Comparison of ENCODE assay signal across 16 cellular contexts in genomic region chr6:84522135-84522535, GRCh38.
DNase-seq lines count a peak whose midpoint lies in the region; ATAC-seq and TF ChIP-seq lines count a peak whose summit lies in the region.
"Had no signal": no experiment of that assay in that cellular context is flagged by ENCODE, and none has a peak within 500 bp of the region (broad histone marks: within the 10 kb centered on the region; RNA-seq: fewer than 3 reads in every experiment).

No MANE protein-coding gene starts in this region.

- H3K79me2 ChIP-seq in mammary epithelial cell (ENCODE audit: insufficient read depth, low read length) (no peaks in the 10 kb centered on the region), Karpas-422 (ENCODE audit: low read length) (no peaks in the 10 kb centered on the region)

- H3K4me3 ChIP-seq in AG09309 (ENCODE audit: control insufficient read depth, low read depth, low read length) (no peak overlapping the region), mammary epithelial cell (replicated peaks in 1 of 3; ENCODE audit: insufficient read depth in 1 of 3, low read depth in 2 of 3, low read length in 3 of 3) (no peak overlapping the region), left lung (no peak overlapping the region), Karpas-422 (ENCODE audit: low read length) (no peak overlapping the region)
- H3K4me3 ChIP-seq: gastrocnemius medialis, PC-9, thyroid gland had no signal

- TF ChIP-seq CTCF in AG09309 (IDR thresholded peaks at IDR 0.05; ENCODE audit: control insufficient read depth, insufficient read depth, low read depth, low read length, missing control alignments): no peak
- TF ChIP-seq CTCF in mammary epithelial cell (conservative IDR thresholded peaks at IDR 0.05 in 1 of 2, IDR thresholded peaks at IDR 0.05 in 1 of 2; ENCODE audit: extremely low read depth in 1 of 2, insufficient read depth in 1 of 2, low read depth in 1 of 2, low read length in 2 of 2): no peak
- TF ChIP-seq CTCF in left lung (IDR thresholded peaks at IDR 0.05): no peak
- TF ChIP-seq CTCF in type B pancreatic cell (conservative IDR thresholded peaks at IDR 0.05): no peak

- H3K27me3 Mint-ChIP-seq in type B pancreatic cell: peaks cover 46% of the 10 kb centered on the region
- H3K27me3 Mint-ChIP-seq: activated CD4-positive, alpha-beta T cell treated with anti-CD3 and anti-CD28 coated beads, Interleukin-2, amount 10 ng/mL, durations not matched to agents 7 days and 5 days; activated naive CD8-positive, alpha-beta T cell treated with anti-CD3 and anti-CD28 coated beads for 36 hours had no signal

- in situ Hi-C loops in mammary epithelial cell (cut with MboI; ENCODE audit: low sequenced_read_pairs in 2 of 2): no loop called here

- no peak overlapping the region for H3K27ac ChIP-seq in mammary epithelial cell (ENCODE audit: insufficient read depth, low read depth, low read length)
- H3K27ac ChIP-seq in left lung: no peak overlapping the region
- H3K27ac ChIP-seq in Karpas-422 (ENCODE audit: low read length): no peak overlapping the region
- H3K27ac ChIP-seq: gastrocnemius medialis, PC-9, thyroid gland had no signal

- H3K9me2 ChIP-seq in Karpas-422 (replicated peaks; ENCODE audit: insufficient read depth, low read length): no peaks in the 10 kb centered on the region

- no peaks in the 10 kb centered on the region for H3K9me3 Mint-ChIP-seq in type B pancreatic cell
- H3K9me3 Mint-ChIP-seq: activated CD4-positive, alpha-beta T cell treated with anti-CD3 and anti-CD28 coated beads, Interleukin-2, amount 10 ng/mL, durations not matched to agents 7 days and 5 days; activated naive CD8-positive, alpha-beta T cell treated with anti-CD3 and anti-CD28 coated beads for 36 hours had no signal

- H3K4me3 Mint-ChIP-seq in type B pancreatic cell: no peak overlapping the region
- H3K4me3 Mint-ChIP-seq: activated CD4-positive, alpha-beta T cell treated with anti-CD3 and anti-CD28 coated beads, Interleukin-2, amount 10 ng/mL, durations not matched to agents 7 days and 5 days; activated naive CD8-positive, alpha-beta T cell treated with anti-CD3 and anti-CD28 coated beads for 36 hours had no signal

- DNase-seq in AG09309 (ENCODE audit: low read depth) (peak; percentile 59), HS-5 (ENCODE audit: low read depth) (peak; percentile 73), mammary epithelial cell (peak; percentile 77), left lung (no peak), germinal center (ENCODE audit: low spot score) (no peak), type B pancreatic cell (ENCODE audit: extremely low spot score, unreplicated experiment) (no peak), Karpas-422 (no peak)
- DNase-seq: activated CD4-positive, alpha-beta T cell treated with anti-CD3 and anti-CD28 coated beads, Interleukin-2, amount 10 ng/mL, durations not matched to agents 7 days and 5 days; activated naive CD8-positive, alpha-beta T cell treated with anti-CD3 and anti-CD28 coated beads for 36 hours; COR-L47; gastrocnemius medialis; NCI-H1417 treated with DMSO at 0.1 percent for 48 hours; stimulated activated CD4-positive, alpha-beta T cell treated with anti-CD3 and anti-CD28 coated beads, Interleukin-2, amount 100 ng/mL, for 48 hours; thyroid gland had no signal

- H2AFZ ChIP-seq in mammary epithelial cell (ENCODE audit: low read depth, low read length): no peak overlapping the region
- H2AFZ ChIP-seq in Karpas-422 (ENCODE audit: low read length): no peak overlapping the region
- H2AFZ ChIP-seq: PC-9 had no signal

- H3K4me1 ChIP-seq in mammary epithelial cell (ENCODE audit: insufficient read depth, low read length) (peaks cover 8% of the 10 kb centered on the region), left lung (no peaks in the 10 kb centered on the region), Karpas-422 (ENCODE audit: low read length) (no peaks in the 10 kb centered on the region)
- H3K4me1 ChIP-seq: gastrocnemius medialis, thyroid gland had no signal

- H3K4me1 Mint-ChIP-seq in type B pancreatic cell (ENCODE audit: unreplicated experiment): peaks cover 8% of the 10 kb centered on the region
- H3K4me1 Mint-ChIP-seq: activated CD4-positive, alpha-beta T cell treated with anti-CD3 and anti-CD28 coated beads, Interleukin-2, amount 10 ng/mL, durations not matched to agents 7 days and 5 days; activated naive CD8-positive, alpha-beta T cell treated with anti-CD3 and anti-CD28 coated beads for 36 hours had no signal

- intact Hi-C loops in mammary epithelial cell (cut with micrococcal nuclease) (no loop called here), left lung (cut with DNase I) (no loop called here)

- dilution Hi-C loops in mammary epithelial cell (cut with HindIII; ENCODE audit: low sequenced_read_pairs): no loop called here

- CTCF ChIA-PET in mammary epithelial cell (lab: Charles Lee; ENCODE audit: low non-redundant PET): no interaction called here

- no TSS peak for BruUV-seq in mammary epithelial cell (replicated peaks; lab: Mats Ljungman, UMichigan)

- H4K20me1 ChIP-seq in mammary epithelial cell (ENCODE audit: insufficient read depth, low read length) (no peaks in the 10 kb centered on the region), Karpas-422 (ENCODE audit: insufficient read depth, low read depth, low read length) (no peaks in the 10 kb centered on the region)

- H3K27me3 ChIP-seq in mammary epithelial cell (ENCODE audit: insufficient read depth, low read length) (no peaks in the 10 kb centered on the region), left lung (no peaks in the 10 kb centered on the region), Karpas-422 (ENCODE audit: low read length) (no peaks in the 10 kb centered on the region)
- H3K27me3 ChIP-seq: gastrocnemius medialis, thyroid gland had no signal

- H3K9ac ChIP-seq in mammary epithelial cell (ENCODE audit: insufficient read depth, low read length): no peak overlapping the region
- no peak overlapping the region for H3K9ac ChIP-seq in Karpas-422 (ENCODE audit: low read length)

- no peak overlapping the region for H3K27ac Mint-ChIP-seq in type B pancreatic cell
- H3K27ac Mint-ChIP-seq: activated CD4-positive, alpha-beta T cell treated with anti-CD3 and anti-CD28 coated beads, Interleukin-2, amount 10 ng/mL, durations not matched to agents 7 days and 5 days; activated naive CD8-positive, alpha-beta T cell treated with anti-CD3 and anti-CD28 coated beads for 36 hours had no signal

- H3K36me3 ChIP-seq in mammary epithelial cell (ENCODE audit: insufficient read depth, low read length) (no peaks in the 10 kb centered on the region), left lung (no peaks in the 10 kb centered on the region), Karpas-422 (ENCODE audit: insufficient read depth, low read length) (no peaks in the 10 kb centered on the region)
- H3K36me3 ChIP-seq: gastrocnemius medialis, thyroid gland had no signal

- ATAC-seq in left lung (peak; percentile 29), HG02759 (IDR thresholded peaks at IDR 0.05; ENCODE audit: unreplicated experiment) (no peak)

- H3K9me3 ChIP-seq in mammary epithelial cell (replicated peaks; ENCODE audit: insufficient read depth, low read length) (no peaks in the 10 kb centered on the region), left lung (no peaks in the 10 kb centered on the region), Karpas-422 (ENCODE audit: low read length) (no peaks in the 10 kb centered on the region)
- H3K9me3 ChIP-seq: gastrocnemius medialis, thyroid gland had no signal

- H3K4me2 ChIP-seq in mammary epithelial cell (ENCODE audit: insufficient read depth, low read depth, low read length) (no peak overlapping the region), Karpas-422 (ENCODE audit: low read depth, low read length, poor library complexity, severe bottlenecking) (no peak overlapping the region)
- H3K4me2 ChIP-seq: PC-9 had no signal

- H3K36me3 Mint-ChIP-seq in type B pancreatic cell: no peaks in the 10 kb centered on the region
- H3K36me3 Mint-ChIP-seq: activated naive CD8-positive, alpha-beta T cell treated with anti-CD3 and anti-CD28 coated beads for 36 hours had no signal

Comparison
In these comparisons a context has a peak if more than half of its experiments do, and no peak if none do; other contexts are left out.
1. DNase-seq: peak in AG09309 (single experiment), HS-5 (single experiment) and mammary epithelial cell (single experiment); none in left lung (0 of 2), germinal center (single experiment), type B pancreatic cell (single experiment) and Karpas-422 (single experiment).